In genomic region chr9:33880562-33881089, GRCh38 we compare ENCODE assay signal across 2 cellular contexts.
TF ChIP-seq lines count a peak whose summit lies in the region.

No MANE protein-coding gene starts in this region.

TF ChIP-seq in GM23338, 12 proteins besides CTCF, POLR2A, EP300 and RAD21 (continued from another document):
- TF ChIP-seq REST (IDR thresholded peaks at IDR 0.05; ENCODE audit: unreplicated experiment): no peak
- TF ChIP-seq EZH2phosphoT487 (IDR thresholded peaks at IDR 0.05; ENCODE audit: unreplicated experiment): no peak
- no peak for TF ChIP-seq JUNB (IDR thresholded peaks at IDR 0.05; ENCODE audit: unreplicated experiment)
- no peak for TF ChIP-seq ZNF331 (CRISPR knock-in tag; IDR thresholded peaks at IDR 0.05; ENCODE audit: low read depth)
- no peak for TF ChIP-seq EZH2 (IDR thresholded peaks at IDR 0.05; ENCODE audit: low read depth, unreplicated experiment)
- TF ChIP-seq ZNF114 (CRISPR knock-in tag; IDR thresholded peaks at IDR 0.05): no peak

TF ChIP-seq in K562, 482 proteins besides CTCF, POLR2A, EP300 and RAD21 (continued from another document):
- TF ChIP-seq HINFP (tag; conservative IDR thresholded peaks at IDR 0.05; ENCODE audit: low read depth) (peak; percentile 65; the same call in 1 of the 2 replicates), JUND (IDR thresholded peaks at IDR 0.05; ENCODE audit: borderline replicate concordance, low read depth, low read length) (peak; percentile 9; the same call in 1 of the 2 replicates), JUND (tag; IDR thresholded peaks at IDR 0.05; ENCODE audit: borderline replicate concordance, low read depth, low read length) (no peak; the same call in 2 of the 3 replicates), ZFX (CRISPR knock-in tag; IDR thresholded peaks at IDR 0.05) (0 out of 2 replicates have a peak, but pooled peaks have one; percentile 21), SMARCE1 (IDR thresholded peaks at IDR 0.05) (no peak), CBX2 (IDR thresholded peaks at IDR 0.05; ENCODE audit: insufficient read depth, low read length, poor library complexity, severe bottlenecking) (no peak), THAP7 (CRISPR knock-in tag; IDR thresholded peaks at IDR 0.05) (no peak), ZNF436 (CRISPR knock-in tag; IDR thresholded peaks at IDR 0.05) (no peak), HMGN3 (IDR thresholded peaks at IDR 0.05; ENCODE audit: borderline replicate concordance, extremely low read depth, insufficient read length, low read depth, low read length) (no peak), ZFP36 (IDR thresholded peaks at IDR 0.05; ENCODE audit: low read depth, low read length, partially characterized antibody) (no peak), TAF7 (tag; IDR thresholded peaks at IDR 0.05) (no peak), KLF16 (IDR thresholded peaks at IDR 0.05) (no peak), MAFF (IDR thresholded peaks at IDR 0.05; ENCODE audit: low read length) (no peak), CC2D1A (IDR thresholded peaks at IDR 0.05) (peak; percentile 90)
- TF ChIP-seq, protein P1, sequence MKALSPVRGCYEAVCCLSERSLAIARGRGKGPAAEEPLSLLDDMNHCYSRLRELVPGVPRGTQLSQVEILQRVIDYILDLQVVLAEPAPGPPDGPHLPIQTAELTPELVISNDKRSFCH (CRISPR knock-in tag; IDR thresholded peaks at IDR 0.05): no peak
- TF ChIP-seq, protein P1 (tag; IDR thresholded peaks at IDR 0.05): no peak
- TF ChIP-seq, protein P2, sequence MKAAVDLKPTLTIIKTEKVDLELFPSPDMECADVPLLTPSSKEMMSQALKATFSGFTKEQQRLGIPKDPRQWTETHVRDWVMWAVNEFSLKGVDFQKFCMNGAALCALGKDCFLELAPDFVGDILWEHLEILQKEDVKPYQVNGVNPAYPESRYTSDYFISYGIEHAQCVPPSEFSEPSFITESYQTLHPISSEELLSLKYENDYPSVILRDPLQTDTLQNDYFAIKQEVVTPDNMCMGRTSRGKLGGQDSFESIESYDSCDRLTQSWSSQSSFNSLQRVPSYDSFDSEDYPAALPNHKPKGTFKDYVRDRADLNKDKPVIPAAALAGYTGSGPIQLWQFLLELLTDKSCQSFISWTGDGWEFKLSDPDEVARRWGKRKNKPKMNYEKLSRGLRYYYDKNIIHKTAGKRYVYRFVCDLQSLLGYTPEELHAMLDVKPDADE (conservative IDR thresholded peaks at IDR 0.05; ENCODE audit: control insufficient read depth, low read depth, low read length): no peak
- TF ChIP-seq, protein P3, sequence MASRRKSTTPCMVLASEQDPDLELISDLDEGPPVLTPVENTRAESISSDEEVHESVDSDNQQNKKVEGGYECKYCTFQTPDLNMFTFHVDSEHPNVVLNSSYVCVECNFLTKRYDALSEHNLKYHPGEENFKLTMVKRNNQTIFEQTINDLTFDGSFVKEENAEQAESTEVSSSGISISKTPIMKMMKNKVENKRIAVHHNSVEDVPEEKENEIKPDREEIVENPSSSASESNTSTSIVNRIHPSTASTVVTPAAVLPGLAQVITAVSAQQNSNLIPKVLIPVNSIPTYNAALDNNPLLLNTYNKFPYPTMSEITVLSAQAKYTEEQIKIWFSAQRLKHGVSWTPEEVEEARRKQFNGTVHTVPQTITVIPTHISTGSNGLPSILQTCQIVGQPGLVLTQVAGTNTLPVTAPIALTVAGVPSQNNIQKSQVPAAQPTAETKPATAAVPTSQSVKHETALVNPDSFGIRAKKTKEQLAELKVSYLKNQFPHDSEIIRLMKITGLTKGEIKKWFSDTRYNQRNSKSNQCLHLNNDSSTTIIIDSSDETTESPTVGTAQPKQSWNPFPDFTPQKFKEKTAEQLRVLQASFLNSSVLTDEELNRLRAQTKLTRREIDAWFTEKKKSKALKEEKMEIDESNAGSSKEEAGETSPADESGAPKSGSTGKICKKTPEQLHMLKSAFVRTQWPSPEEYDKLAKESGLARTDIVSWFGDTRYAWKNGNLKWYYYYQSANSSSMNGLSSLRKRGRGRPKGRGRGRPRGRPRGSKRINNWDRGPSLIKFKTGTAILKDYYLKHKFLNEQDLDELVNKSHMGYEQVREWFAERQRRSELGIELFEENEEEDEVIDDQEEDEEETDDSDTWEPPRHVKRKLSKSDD (conservative IDR thresholded peaks at IDR 0.05; ENCODE audit: low read length): no peak
